ENCODE assay signal across 20 cellular contexts in the genomic region with DNA sequence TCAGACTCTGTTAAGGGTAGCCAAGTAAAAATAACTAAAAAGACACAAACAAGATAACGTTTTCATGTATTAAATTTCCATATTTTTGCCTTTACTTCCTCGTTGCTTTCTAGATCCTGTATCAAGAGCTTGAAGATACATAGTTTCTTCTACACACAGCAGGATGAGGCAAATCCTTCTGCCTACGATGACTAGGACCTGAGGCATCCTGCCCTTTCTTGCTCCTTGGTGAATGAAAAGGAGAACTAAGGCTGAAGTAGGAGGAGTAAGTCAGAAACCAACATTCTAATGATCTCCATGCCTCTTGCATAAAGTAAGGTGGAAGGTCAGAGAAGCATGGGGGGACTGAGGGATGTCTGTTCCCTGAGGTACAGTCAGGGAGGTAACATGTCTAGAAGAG.
DNase-seq lines count a peak whose midpoint lies in the region; ATAC-seq, FAIRE-seq and TF ChIP-seq lines count a peak whose summit lies in the region.
"Had no signal": no experiment of that assay in that cellular context is flagged by ENCODE, and none has a peak within 500 bp of the region (broad histone marks: within the 10 kb centered on the region; RNA-seq: fewer than 3 reads in every experiment).

No MANE protein-coding gene starts in this region.

- H3K27me3 ChIP-seq in RWPE2 (ENCODE audit: insufficient read depth, poor library complexity, severe bottlenecking) (no peaks in the 10 kb centered on the region), vagina (no peaks in the 10 kb centered on the region)
- H3K27me3 ChIP-seq: ovary had no signal

- POLR2A ChIA-PET in activated CD4-positive, alpha-beta T cell treated with anti-CD3 and anti-CD28 coated beads for 36 hours (lab: Charles Lee): no interaction called here

- TF ChIP-seq POLR2A in H54 (IDR thresholded peaks at IDR 0.05; ENCODE audit: low read depth, low read length) (no peak), vagina (IDR thresholded peaks at IDR 0.05) (no peak)

- intact Hi-C loops in vagina (cut with DNase I): no loop called here
- intact Hi-C loops in activated CD4-positive, alpha-beta T cell treated with anti-CD3 and anti-CD28 coated beads for 36 hours (cut with DNase I, micrococcal nuclease): no loop called here

- H3K4me1 ChIP-seq in RWPE2 (ENCODE audit: insufficient read depth, poor library complexity, severe bottlenecking): peaks cover 25% of the 10 kb centered on the region
- H3K4me1 ChIP-seq in vagina: no peaks in the 10 kb centered on the region

- no peaks in the 10 kb centered on the region for H3K9me3 ChIP-seq in RWPE2 (ENCODE audit: severe bottlenecking)
- H3K9me3 ChIP-seq in vagina: no peaks in the 10 kb centered on the region
- H3K9me3 ChIP-seq: ovary, thoracic aorta had no signal

- peaks cover 5% of the 10 kb centered on the region for H3K36me3 Mint-ChIP-seq in activated CD4-positive, alpha-beta T cell treated with anti-CD3 and anti-CD28 coated beads for 36 hours (ENCODE audit: low read depth)

- no peak overlapping the region for H3K4me3 Mint-ChIP-seq in activated CD4-positive, alpha-beta T cell treated with anti-CD3 and anti-CD28 coated beads for 36 hours

- H3K27ac ChIP-seq in RWPE2 (ENCODE audit: poor library complexity, severe bottlenecking) (peak overlapping the region; percentile 71), vagina (no peak overlapping the region)
- H3K27ac ChIP-seq: left ventricle myocardium inferior, ovary, thoracic aorta had no signal

- DNase-seq in H54 (ENCODE audit: insufficient read length, low spot score) (no peak), RWPE2 (ENCODE audit: low spot score) (no peak), renal cortical epithelial cell (ENCODE audit: low read depth) (peak; percentile 16), vagina (ENCODE audit: extremely low spot score in 2 of 2) (no peak), H4 (ENCODE audit: low spot score) (no peak)
- DNase-seq in activated CD4-positive, alpha-beta T cell treated with anti-CD3 and anti-CD28 coated beads for 36 hours: no peak
- DNase-seq: activated CD4-positive, CD25-positive, alpha-beta regulatory T cell treated with anti-CD3 and anti-CD28 coated beads, Interleukin-2, amount 50 U/mL, for 72 hours; activated gamma-delta T cell; C1 segment of cervical spinal cord; foreskin melanocyte; Karpas-422; left ventricle myocardium inferior; NCI-H1694 treated with DMSO at 0.1 percent for 48 hours; NCI-H446; ovary; Right ventricle myocardium superior; stimulated activated CD4-positive, alpha-beta T cell treated with anti-CD3 and anti-CD28 coated beads, Interleukin-4, amount 100 ng/mL, for 4 hours; T-helper 2 cell had no signal

- CTCF ChIA-PET in activated CD4-positive, alpha-beta T cell treated with anti-CD3 and anti-CD28 coated beads for 36 hours (lab: Charles Lee): no interaction called here

- H3K9me3 Mint-ChIP-seq in activated CD4-positive, alpha-beta T cell treated with anti-CD3 and anti-CD28 coated beads for 36 hours (ENCODE audit: low read depth): no peaks in the 10 kb centered on the region

- H3K4me1 Mint-ChIP-seq in activated CD4-positive, alpha-beta T cell treated with anti-CD3 and anti-CD28 coated beads for 36 hours: no peaks in the 10 kb centered on the region

- peak; percentile 71 for ATAC-seq in RWPE2 (ENCODE audit: low read depth)
- peak; percentile 44 for ATAC-seq in esophagus mucosa
- no peak for ATAC-seq in activated CD4-positive, alpha-beta T cell treated with anti-CD3 and anti-CD28 coated beads for 36 hours

- no peak overlapping the region for H3K27ac Mint-ChIP-seq in activated CD4-positive, alpha-beta T cell treated with anti-CD3 and anti-CD28 coated beads for 36 hours

- FAIRE-seq in H54 (lab: Jason Lieb, UNC): peak; percentile 41

- H3K36me3 ChIP-seq in RWPE2 (ENCODE audit: low read depth) (no peaks in the 10 kb centered on the region), vagina (no peaks in the 10 kb centered on the region)
- H3K36me3 ChIP-seq: left ventricle myocardium inferior, ovary, thoracic aorta had no signal

- H3K4me3 ChIP-seq in RWPE2 (ENCODE audit: severe bottlenecking): no peak overlapping the region
- H3K4me3 ChIP-seq in vagina: no peak overlapping the region
- H3K4me3 ChIP-seq: left ventricle myocardium inferior, ovary, thoracic aorta had no signal

- no peak for TF ChIP-seq CTCF in RWPE2 (IDR thresholded peaks at IDR 0.05; ENCODE audit: poor library complexity, severe bottlenecking)
- TF ChIP-seq CTCF in vagina (IDR thresholded peaks at IDR 0.05): no peak

- H3K27me3 Mint-ChIP-seq in activated CD4-positive, alpha-beta T cell treated with anti-CD3 and anti-CD28 coated beads for 36 hours: no peaks in the 10 kb centered on the region
